ENCODE assay signal across 8 cellular contexts in the genomic region with DNA sequence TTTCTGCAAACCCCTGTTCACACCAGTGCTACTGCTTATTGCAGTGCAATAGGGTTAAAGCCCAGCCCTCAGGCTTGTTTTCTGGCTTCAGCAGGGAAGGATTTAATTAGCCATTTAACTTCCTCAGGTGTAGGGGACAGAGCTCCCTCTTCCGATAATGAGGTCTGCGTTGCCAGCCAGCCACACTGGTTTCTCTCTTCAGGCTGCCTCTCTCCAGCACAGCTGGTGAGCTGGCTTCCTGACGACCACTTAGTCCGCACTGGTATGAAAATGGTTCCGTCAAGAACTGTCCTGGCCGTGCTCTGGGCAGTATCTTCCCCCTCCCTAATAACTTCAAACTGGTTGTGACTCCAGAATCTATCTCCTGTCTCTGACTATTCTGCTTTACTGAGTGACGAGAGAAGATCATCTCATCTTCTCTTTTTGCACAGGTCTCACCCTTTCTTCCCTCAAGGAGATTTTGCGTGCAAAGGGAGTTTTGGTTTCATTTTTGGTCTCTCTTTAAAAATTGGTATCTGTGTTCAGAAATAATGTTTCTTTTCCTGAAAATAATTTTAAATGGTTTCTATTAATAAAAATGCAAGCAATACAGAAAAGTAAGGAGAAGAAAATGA. TPM values are rescaled to one million over a fixed set of nuclear protein-coding genes. Genes with fewer than 3 reads are reported as not detected.
DNase-seq lines count a peak whose midpoint lies in the region; ATAC-seq lines count a peak whose summit lies in the region.

No MANE protein-coding gene starts in this region.

- no peak overlapping the region for H3K27ac Mint-ChIP-seq in dendritic cell treated with granulocyte-macrophage colony-stimulating factor and Interleukin-4, amounts not matched to agents 40 ng/mL and 50 ng/mL, for 4 days
- peak overlapping the region in 4 of 10 donors; percentile 38 to 89 (median 69) for H3K27ac Mint-ChIP-seq in naive thymus-derived CD8-positive, alpha-beta T cell

- DNase-seq in A172 (ENCODE audit: low spot score) (peak; percentile 40), NCI-H524 (lab: John Stamatoyannopoulos, UW) (peak; percentile 15 to 70), NCI-H1048 (lab: John Stamatoyannopoulos, UW) (no peak)
- DNase-seq in naive thymus-derived CD8-positive, alpha-beta T cell, result no peak
- DNase-seq in central memory CD4-positive, alpha-beta T cell, result no peak

- no peaks in the 10 kb centered on the region for H3K36me3 Mint-ChIP-seq in dendritic cell treated with granulocyte-macrophage colony-stimulating factor and Interleukin-4, amounts not matched to agents 40 ng/mL and 50 ng/mL, for 4 days (ENCODE audit: low read depth)
- no peaks in the 10 kb centered on the region for H3K36me3 Mint-ChIP-seq in naive thymus-derived CD8-positive, alpha-beta T cell

- H3K9me3 Mint-ChIP-seq in dendritic cell treated with granulocyte-macrophage colony-stimulating factor and Interleukin-4, amounts not matched to agents 40 ng/mL and 50 ng/mL, for 4 days, result no peaks in the 10 kb centered on the region
- peaks cover 0 to 7% (median 0%) of the 10 kb centered on the region in 9 donors for H3K9me3 Mint-ChIP-seq in naive thymus-derived CD8-positive, alpha-beta T cell

- peaks cover 5% of the 10 kb centered on the region for H3K4me1 Mint-ChIP-seq in dendritic cell treated with granulocyte-macrophage colony-stimulating factor and Interleukin-4, amounts not matched to agents 40 ng/mL and 50 ng/mL, for 4 days (ENCODE audit: low read depth)
- peaks cover 1 to 7% (median 4%) of the 10 kb centered on the region in 4 donors for H3K4me1 Mint-ChIP-seq in naive thymus-derived CD8-positive, alpha-beta T cell

- ATAC-seq in GM18519 (IDR thresholded peaks at IDR 0.05; ENCODE audit: low FRiP score, unreplicated experiment), result peak; percentile 54
- peak; percentile 82 for ATAC-seq in HG02970 (IDR thresholded peaks at IDR 0.05; ENCODE audit: low FRiP score, unreplicated experiment)
- ATAC-seq in naive thymus-derived CD8-positive, alpha-beta T cell, result no peak

- POLR2A ChIA-PET in naive thymus-derived CD8-positive, alpha-beta T cell (lab: Charles Lee), result no interaction called here

- H3K27me3 Mint-ChIP-seq in dendritic cell treated with granulocyte-macrophage colony-stimulating factor and Interleukin-4, amounts not matched to agents 40 ng/mL and 50 ng/mL, for 4 days, result no peaks in the 10 kb centered on the region
- H3K27me3 Mint-ChIP-seq in naive thymus-derived CD8-positive, alpha-beta T cell, result no peaks in the 10 kb centered on the region

- H3K4me3 Mint-ChIP-seq in dendritic cell treated with granulocyte-macrophage colony-stimulating factor and Interleukin-4, amounts not matched to agents 40 ng/mL and 50 ng/mL, for 4 days, result peak overlapping the region; percentile 17
- peak overlapping the region; percentile 57 to 83 (median 69) for H3K4me3 Mint-ChIP-seq in naive thymus-derived CD8-positive, alpha-beta T cell

- intact Hi-C loops in dendritic cell treated with granulocyte-macrophage colony-stimulating factor and Interleukin-4, amounts not matched to agents 40 ng/mL and 50 ng/mL, for 4 days (cut with micrococcal nuclease), result no loop called here

RNA-seq across cellular contexts. Expression of a gene that starts 49.2 kb away (rescaled TPM):
- 0.12 and 0.26 TPM in 2 replicates for total RNA-seq in A172 (2014; rRNA removed; shearing (Covaris generic))
- not detected for total RNA-seq in naive thymus-derived CD8-positive, alpha-beta T cell
- polyA plus RNA-seq in naive thymus-derived CD8-positive, alpha-beta T cell, result not detected

Comparison
In these comparisons a context has a peak if more than half of its experiments do, and no peak if none do; other contexts are left out.
1. DNase-seq: peak in A172 (single experiment) and NCI-H524 (2 of 2); none in naive thymus-derived CD8-positive, alpha-beta T cell (0 of 10), central memory CD4-positive, alpha-beta T cell (single experiment) and NCI-H1048 (single experiment).
2. ATAC-seq: peak in GM18519 (single experiment) and HG02970 (single experiment); none in naive thymus-derived CD8-positive, alpha-beta T cell (0 of 2).